In genomic region chr1:246267426-246267825, GRCh38 we compare ENCODE assay signal across 14 cellular contexts.
A peak's percentile ranks its signal among the peaks of the same experiment; 100 is the strongest.
DNase-seq lines count a peak whose midpoint lies in the region; ATAC-seq and TF ChIP-seq lines count a peak whose summit lies in the region.
"Had no signal": no experiment of that assay in that cellular context is flagged by ENCODE, and none has a peak within 500 bp of the region (broad histone marks: within the 10 kb centered on the region; RNA-seq: fewer than 3 reads in every experiment).

No MANE protein-coding gene starts in this region.

- H3K36me3 ChIP-seq in GM23338 (ENCODE audit: insufficient read depth) (no peaks in the 10 kb centered on the region), NT2/D1 (ENCODE audit: insufficient read depth, insufficient read length, low read length) (no peaks in the 10 kb centered on the region), hepatocyte (replicated peaks; ENCODE audit: insufficient read depth, low read depth) (no peaks in the 10 kb centered on the region), parathyroid adenoma (ENCODE audit: control insufficient read depth, insufficient read depth, low read length) (no peaks in the 10 kb centered on the region)
- H3K36me3 ChIP-seq: BLaER1 had no signal

- H3K27me3 ChIP-seq in GM23338 (ENCODE audit: insufficient read depth) (no peaks in the 10 kb centered on the region), NT2/D1 (ENCODE audit: insufficient read depth, insufficient read length) (no peaks in the 10 kb centered on the region), hepatocyte (no peaks in the 10 kb centered on the region), parathyroid adenoma (ENCODE audit: control insufficient read depth, insufficient read depth, low read length) (no peaks in the 10 kb centered on the region)
- H3K27me3 ChIP-seq: BLaER1 had no signal

- H3K4me1 ChIP-seq in GM23338 (ENCODE audit: insufficient read depth), result peaks cover 17% of the 10 kb centered on the region
- H3K4me1 ChIP-seq in NT2/D1 (ENCODE audit: insufficient read depth, insufficient read length), result no peaks in the 10 kb centered on the region
- H3K4me1 ChIP-seq in hepatocyte (ENCODE audit: insufficient read depth), result peaks cover 5% of the 10 kb centered on the region
- H3K4me1 ChIP-seq in parathyroid adenoma, result no peaks in the 10 kb centered on the region
- H3K4me1 ChIP-seq: BLaER1 had no signal

- WGBS in hepatocyte (ENCODE audit: low lambda C conversion rate, missing lambda C conversion rate), result 50% methylated on average over 3 of the region's 3 CpGs

- no peaks in the 10 kb centered on the region for H3K9me3 ChIP-seq in NT2/D1 (ENCODE audit: insufficient read depth, low read length)
- no peaks in the 10 kb centered on the region for H3K9me3 ChIP-seq in hepatocyte (ENCODE audit: low read depth)
- no peaks in the 10 kb centered on the region for H3K9me3 ChIP-seq in parathyroid adenoma (ENCODE audit: control insufficient read depth, low read length)
- H3K9me3 ChIP-seq: BLaER1 had no signal

- H3K9ac ChIP-seq in NT2/D1 (ENCODE audit: insufficient read length, low read depth) (peak overlapping the region; percentile 46), parathyroid adenoma (no peak overlapping the region)
- H3K9ac ChIP-seq: BLaER1, GM23248 had no signal

- H3K36me3 Mint-ChIP-seq in GM23338 (ENCODE audit: low read depth), result no peaks in the 10 kb centered on the region

- H3K4me3 ChIP-seq in GM23338 (no peak overlapping the region), NT2/D1 (ENCODE audit: insufficient read length, low read depth) (no peak overlapping the region), hepatocyte (no peak overlapping the region), parathyroid adenoma (ENCODE audit: low read depth, low read length) (no peak overlapping the region)
- H3K4me3 ChIP-seq: BLaER1, GM23248 had no signal

- no peaks in the 10 kb centered on the region; the same call in 2 of the 3 replicates for H3K9me3 Mint-ChIP-seq in GM23338

- peak; percentile 28 for DNase-seq in GM23338 (ENCODE audit: low spot score)
- peak; percentile 11 for DNase-seq in NT2/D1 (ENCODE audit: low read depth, low spot score)
- DNase-seq in hepatocyte (ENCODE audit: low spot score), result no peak
- no peak for DNase-seq in activated CD4-positive, alpha-beta T cell treated with anti-CD3 and anti-CD28 coated beads for 4 hours
- no peak for DNase-seq in activated CD8-positive, alpha-beta memory T cell treated with anti-CD3 and anti-CD28 coated beads for 24 hours
- DNase-seq in activated effector memory CD4-positive, alpha-beta T cell treated with Interleukin-2 at 50 U/mL for 16 hours, result no peak
- DNase-seq: 8988T; AML-193; CD8-positive, alpha-beta memory T cell; GM23248; H7 had no signal

- no peaks in the 10 kb centered on the region for H3K79me2 ChIP-seq in GM23338 (replicated peaks; ENCODE audit: insufficient read depth)
- no peaks in the 10 kb centered on the region for H3K79me2 ChIP-seq in hepatocyte
- no peaks in the 10 kb centered on the region for H3K79me2 ChIP-seq in parathyroid adenoma

- no peak overlapping the region for H3K4me3 Mint-ChIP-seq in GM23338
- H3K4me3 Mint-ChIP-seq: CD8-positive, alpha-beta memory T cell had no signal

- no peak for TF ChIP-seq CTCF in GM23338 (conservative IDR thresholded peaks at IDR 0.05; ENCODE audit: low read depth in 2 of 2)
- no peak for TF ChIP-seq CTCF in hepatocyte (IDR thresholded peaks at IDR 0.05; ENCODE audit: poor library complexity)
- no peak for TF ChIP-seq CTCF in parathyroid adenoma (IDR thresholded peaks at IDR 0.05)

- H3K4me1 Mint-ChIP-seq in GM23338, result peaks cover 21% of the 10 kb centered on the region
- H3K4me1 Mint-ChIP-seq: CD8-positive, alpha-beta memory T cell had no signal

- 0 out of 2 replicates have a peak overlapping the region, but pooled peaks have one; percentile 15 for H3K4me2 ChIP-seq in GM23338
- H3K4me2 ChIP-seq in hepatocyte, result no peak overlapping the region
- H3K4me2 ChIP-seq in parathyroid adenoma (ENCODE audit: low read length), result peak overlapping the region; percentile 20
- H3K4me2 ChIP-seq: BLaER1 had no signal

- H3K9me2 ChIP-seq in GM23338 (ENCODE audit: insufficient read depth), result no peaks in the 10 kb centered on the region
- H3K9me2 ChIP-seq in hepatocyte (replicated peaks; ENCODE audit: insufficient read depth), result no peaks in the 10 kb centered on the region

- H3K27me3 Mint-ChIP-seq in GM23338 (ENCODE audit: insufficient read depth, low read depth, poor library complexity), result no peaks in the 10 kb centered on the region
- H3K27me3 Mint-ChIP-seq: CD8-positive, alpha-beta memory T cell had no signal

- H2AFZ ChIP-seq in GM23338 (no peak overlapping the region), hepatocyte (peak overlapping the region; percentile 44), parathyroid adenoma (no peak overlapping the region)
- H2AFZ ChIP-seq: GM23248 had no signal

- H3K27ac Mint-ChIP-seq in GM23338, result peak overlapping the region; percentile 54
- H3K27ac Mint-ChIP-seq: CD8-positive, alpha-beta memory T cell had no signal

- H4K20me1 ChIP-seq in GM23338 (replicated peaks; ENCODE audit: insufficient read depth) (no peaks in the 10 kb centered on the region), hepatocyte (ENCODE audit: insufficient read depth, poor library complexity, severe bottlenecking) (no peaks in the 10 kb centered on the region)
- H4K20me1 ChIP-seq: BLaER1 had no signal

- no peaks in the 10 kb centered on the region for H3F3A ChIP-seq in GM23338 (replicated peaks; ENCODE audit: low read depth)

- peak; percentile 46; the same call in 2 of the 3 replicates for ATAC-seq in GM23338
- no peak for ATAC-seq in HG03342 (IDR thresholded peaks at IDR 0.05; ENCODE audit: unreplicated experiment)

- peak overlapping the region; percentile 16; the same call in 1 of the 2 replicates for H3K27ac ChIP-seq in GM23338 (ENCODE audit: low read depth)
- H3K27ac ChIP-seq in hepatocyte, result peak overlapping the region; percentile 58
- no peak overlapping the region for H3K27ac ChIP-seq in parathyroid adenoma
- H3K27ac ChIP-seq: BLaER1, GM23248 had no signal

TF ChIP-seq in GM23338, 12 proteins besides CTCF, POLR2A, EP300 and RAD21:
- TF ChIP-seq JUNB (IDR thresholded peaks at IDR 0.05; ENCODE audit: unreplicated experiment) (no peak), ETS1 (IDR thresholded peaks at IDR 0.05) (no peak), EZH2 (IDR thresholded peaks at IDR 0.05; ENCODE audit: low read depth, unreplicated experiment) (no peak), POLR2AphosphoS5 (IDR thresholded peaks at IDR 0.05; ENCODE audit: low read depth) (no peak), STAT1 (IDR thresholded peaks at IDR 0.05; ENCODE audit: unreplicated experiment) (no peak), REST (IDR thresholded peaks at IDR 0.05; ENCODE audit: unreplicated experiment) (no peak)

Comparison
In these comparisons a context has a peak if more than half of its experiments do, and no peak if none do; other contexts are left out.
1. DNase-seq: peak in GM23338 (single experiment) and NT2/D1 (single experiment); none in hepatocyte (single experiment), activated CD4-positive, alpha-beta T cell treated with anti-CD3 and anti-CD28 coated beads for 4 hours (0 of 2), activated CD8-positive, alpha-beta memory T cell treated with anti-CD3 and anti-CD28 coated beads for 24 hours (single experiment) and activated effector memory CD4-positive, alpha-beta T cell treated with Interleukin-2 at 50 U/mL for 16 hours (single experiment).